Comparison of ENCODE assay signal across 2 cellular contexts in genomic region chr11:72776117-72776843, GRCh38.
TF ChIP-seq lines count a peak whose summit lies in the region.

No MANE protein-coding gene starts in this region.

TF ChIP-seq in K562, 482 proteins besides CTCF, POLR2A, EP300 and RAD21 (continues in another document):
- TF ChIP-seq ATF6 (CRISPR knock-in tag; IDR thresholded peaks at IDR 0.05), result no peak
- peak; percentile 81 for TF ChIP-seq CHD1 (IDR thresholded peaks at IDR 0.05; ENCODE audit: low read length)
- TF ChIP-seq HDAC8 (tag; IDR thresholded peaks at IDR 0.05), result peak; percentile 77
- TF ChIP-seq ZKSCAN8 (CRISPR knock-in tag; IDR thresholded peaks at IDR 0.05), result peak; percentile 66; the same call in 1 of the 2 replicates
- peak in 1 of 2 experiments; percentile 50; a peak in 1 of 4 replicates for TF ChIP-seq UBTF (IDR thresholded peaks at IDR 0.05; ENCODE audit: borderline replicate concordance in 1 of 2, low read depth in 2 of 2, low read length in 2 of 2)
- TF ChIP-seq TEAD4 (IDR thresholded peaks at IDR 0.05; ENCODE audit: low read length), result peak; percentile 84
- TF ChIP-seq TEAD4 (CRISPR knock-in tag; IDR thresholded peaks at IDR 0.05; ENCODE audit: borderline replicate concordance), result no peak
- TF ChIP-seq ZEB2 (IDR thresholded peaks at IDR 0.05), result peak; percentile 70; the same call in 1 of the 2 replicates
- peak in 1 of 2 experiments; percentile 50; a peak in 1 of 4 replicates for TF ChIP-seq KDM1A (IDR thresholded peaks at IDR 0.05)
- TF ChIP-seq C11orf30 (IDR thresholded peaks at IDR 0.05; ENCODE audit: low read depth), result peak; percentile 94
- peak; percentile 35; the same call in 1 of the 2 replicates for TF ChIP-seq E2F3 (CRISPR knock-in tag; IDR thresholded peaks at IDR 0.05)
- peak in 1 of 2 experiments; percentile 60; a peak in 1 of 4 replicates for TF ChIP-seq ZMIZ1 (IDR thresholded peaks at IDR 0.05; ENCODE audit: low read depth in 2 of 2, low read length in 2 of 2)
- peak; percentile 48 for TF ChIP-seq HDAC2 (IDR thresholded peaks at IDR 0.05)
- TF ChIP-seq ATF1 (CRISPR knock-in tag; IDR thresholded peaks at IDR 0.05), result no peak
- peak; percentile 56; the same call in 1 of the 2 replicates for TF ChIP-seq ATF1 (tag; IDR thresholded peaks at IDR 0.05)
- TF ChIP-seq CBFA2T3 (IDR thresholded peaks at IDR 0.05), result peak; percentile 93
- 0 out of 2 replicates have a peak, but pooled peaks have one; percentile 57 for TF ChIP-seq ZNF324 (CRISPR knock-in tag; IDR thresholded peaks at IDR 0.05)

TF ChIP-seq in HepG2, 621 proteins besides CTCF, POLR2A, EP300 and RAD21:
- TF ChIP-seq IRF9 (CRISPR knock-in tag; IDR thresholded peaks at IDR 0.05; ENCODE audit: borderline replicate concordance), result 0 out of 2 replicates have a peak, but pooled peaks have one; percentile 9
- peak; percentile 2; the same call in 1 of the 2 replicates for TF ChIP-seq ZNF501 (CRISPR knock-in tag; IDR thresholded peaks at IDR 0.05)
- TF ChIP-seq SMAD3 (CRISPR knock-in tag; IDR thresholded peaks at IDR 0.05), result no peak
- TF ChIP-seq KMT2A (CRISPR knock-in tag; IDR thresholded peaks at IDR 0.05), result 0 out of 2 replicates have a peak, but pooled peaks have one; percentile 12
- 0 out of 2 replicates have a peak, but pooled peaks have one; percentile 4 for TF ChIP-seq MTERF4 (CRISPR knock-in tag; IDR thresholded peaks at IDR 0.05)
- peak; percentile 6; the same call in 1 of the 2 replicates for TF ChIP-seq ZNF543 (CRISPR knock-in tag; IDR thresholded peaks at IDR 0.05)
- TF ChIP-seq HOXD1 (CRISPR knock-in tag; IDR thresholded peaks at IDR 0.05), result no peak
- no peak for TF ChIP-seq MED8 (CRISPR knock-in tag; IDR thresholded peaks at IDR 0.05; ENCODE audit: insufficient replicate concordance)
- TF ChIP-seq HMGXB3 (CRISPR knock-in tag; IDR thresholded peaks at IDR 0.05; ENCODE audit: borderline replicate concordance), result no peak
- TF ChIP-seq ETS1 (CRISPR knock-in tag; IDR thresholded peaks at IDR 0.05), result no peak
